ENCODE assay signal across 7 cellular contexts in genomic region chr2:10939058-10939457, GRCh38.
"Had no signal": no experiment of that assay in that cellular context is flagged by ENCODE, and none has a peak within 500 bp of the region (broad histone marks: within the 10 kb centered on the region; RNA-seq: fewer than 3 reads in every experiment).

No MANE protein-coding gene starts in this region.

- H3K4me3 ChIP-seq: GM23248, HAP-1 had no signal

- H3K36me3 ChIP-seq: HAP-1 had no signal

- DNase-seq: GM23248, GOT3, H7, KBM-7 had no signal

- H3K4me1 ChIP-seq: HAP-1 had no signal

- H3K9ac ChIP-seq: GM23248, KMS-11 had no signal

- H2AFZ ChIP-seq: GM23248 had no signal

- H3K27ac ChIP-seq: GM23248, HL-60, KMS-11 had no signal

- H3K4me2 ChIP-seq: KMS-11 had no signal

- H3K9me3 ChIP-seq: HAP-1 had no signal
